In genomic region chr1:211188721-211189120, GRCh38 we compare ENCODE assay signal across 6 cellular contexts. TPM values are rescaled to one million over a fixed set of nuclear protein-coding genes. Genes with fewer than 3 reads are reported as not detected.
"Had no signal": no experiment of that assay in that cellular context is flagged by ENCODE, and none has a peak within 500 bp of the region (broad histone marks: within the 10 kb centered on the region; RNA-seq: fewer than 3 reads in every experiment).

No MANE protein-coding gene starts in this region.

RNA-seq across cellular contexts. Expression of gene KCNH1, which starts 54.8 kb away (rescaled TPM):
- total RNA-seq: endothelial cell of umbilical vein; foreskin keratinocyte; liver; naive thymus-derived CD4-positive, alpha-beta T cell; right lobe of liver had no signal
- polyA plus RNA-seq: endothelial cell of umbilical vein; foreskin keratinocyte; heart left ventricle; liver; naive thymus-derived CD4-positive, alpha-beta T cell had no signal
